In the genomic region with DNA sequence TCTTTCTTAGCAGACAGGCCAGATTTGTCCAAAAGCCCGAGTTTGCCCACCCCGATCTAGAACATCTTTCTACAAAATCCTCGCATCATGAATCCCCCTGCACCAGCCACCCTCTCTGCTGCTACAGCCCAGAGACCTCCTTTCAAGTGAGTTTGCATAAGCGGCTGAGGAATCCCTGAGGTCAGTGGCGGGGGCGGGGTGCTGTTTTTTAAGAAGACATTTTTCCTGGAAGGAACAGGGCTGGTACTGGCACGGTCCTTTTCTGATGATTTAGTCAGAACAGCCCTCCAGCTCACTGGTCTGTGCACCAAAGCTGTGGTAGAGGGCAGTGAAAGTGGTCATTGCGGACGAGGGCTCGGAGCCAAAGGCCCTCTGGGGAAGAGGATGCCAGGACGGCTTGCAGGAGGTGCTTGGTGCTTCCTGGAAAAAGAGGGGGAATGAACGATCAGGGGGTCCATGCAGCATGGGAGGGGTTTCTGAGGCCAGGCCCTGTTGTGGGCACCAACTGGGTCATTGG, we compare ENCODE assay signal across 24 cellular contexts. TPM values are rescaled to one million over a fixed set of nuclear protein-coding genes. Genes with fewer than 3 reads are reported as not detected.
"Had no signal": no experiment of that assay in that cellular context is flagged by ENCODE, and none has a peak within 500 bp of the region (broad histone marks: within the 10 kb centered on the region; RNA-seq: fewer than 3 reads in every experiment).

No MANE protein-coding gene starts in this region.

- H3K4me3 ChIP-seq: left ventricle myocardium inferior, pancreas, psoas muscle, right atrium auricular region, spleen, upper lobe of right lung had no signal

- H3K9me3 Mint-ChIP-seq: mesothelial cell of epicardium; naive thymus-derived CD8-positive, alpha-beta T cell; T-cell; T-helper 2 cell treated with Interferon-gamma antibody and Interleukin-4, amounts not matched to agents 5 μg/mL and 100 μg/mL, for 36 hours had no signal

- H3K4me1 Mint-ChIP-seq: naive thymus-derived CD8-positive, alpha-beta T cell; T-cell had no signal

- H3K4me3 Mint-ChIP-seq: activated CD8-positive, alpha-beta T cell treated with anti-CD3 and anti-CD28 coated beads, Interleukin-2, amount 10 ng/mL, durations not matched to agents 7 days and 5 days; activated naive CD8-positive, alpha-beta T cell; mesothelial cell of epicardium; naive thymus-derived CD8-positive, alpha-beta T cell; T-cell; T-helper 2 cell treated with Interferon-gamma antibody and Interleukin-4, amounts not matched to agents 5 μg/mL and 100 μg/mL, for 36 hours had no signal

- H3K36me3 ChIP-seq: left ventricle myocardium inferior, neutrophil, pancreas, right atrium auricular region, spleen, upper lobe of right lung, WERI-Rb-1 had no signal

- DNase-seq: activated CD4-positive, alpha-beta T cell treated with anti-CD3 and anti-CD28 coated beads for 1 hour; activated CD4-positive, alpha-beta T cell treated with anti-CD3 and anti-CD28 coated beads, Interleukin-2, amount 50 U/mL, for 1 hour; activated CD8-positive, alpha-beta T cell treated with anti-CD3 and anti-CD28 coated beads, Interleukin-2, amount 10 ng/mL, durations not matched to agents 7 days and 5 days; activated gamma-delta T cell treated with Interleukin-2 at 50 U/mL for 16 hours; cerebellar nuclear complex; effector CD4-positive, alpha-beta T cell; erythroblast; foreskin keratinocyte; left ventricle myocardium inferior; naive thymus-derived CD8-positive, alpha-beta T cell; pancreas; psoas muscle; spleen; stimulated activated CD4-positive, alpha-beta T cell treated with anti-CD3 and anti-CD28 coated beads, Interleukin-4, amount 100 ng/mL, for 24 hours; stimulated activated naive CD8-positive, alpha-beta T cell treated with anti-CD3 and anti-CD28 coated beads, Interleukin-15, Interleukin-2, amounts not matched to agents 100 U/mL and 50 U/mL, for 24 hours; T-cell; upper lobe of right lung; WERI-Rb-1 had no signal

- H3K9me3 ChIP-seq: left ventricle myocardium inferior, neutrophil, pancreas, psoas muscle, right atrium auricular region, spleen, upper lobe of right lung had no signal

- H3K27me3 ChIP-seq: right atrium auricular region had no signal

- ATAC-seq: activated CD8-positive, alpha-beta T cell treated with anti-CD3 and anti-CD28 coated beads, Interleukin-2, amount 10 ng/mL, durations not matched to agents 7 days and 5 days; foreskin keratinocyte; naive thymus-derived CD8-positive, alpha-beta T cell; pancreas; psoas muscle; stimulated activated naive CD8-positive, alpha-beta T cell treated with anti-CD3 and anti-CD28 coated beads, Interleukin-15, Interleukin-2, amounts not matched to agents 100 U/mL and 50 U/mL, for 24 hours; T-cell; upper lobe of right lung had no signal

- H3K4me1 ChIP-seq: foreskin keratinocyte, left ventricle myocardium inferior, pancreas, psoas muscle, right atrium auricular region, spleen, upper lobe of right lung had no signal

- H3K27ac ChIP-seq: foreskin keratinocyte, left ventricle myocardium inferior, neutrophil, pancreas, psoas muscle, right atrium auricular region, spleen, upper lobe of right lung, WERI-Rb-1 had no signal

- H3K27ac Mint-ChIP-seq: activated CD8-positive, alpha-beta T cell treated with anti-CD3 and anti-CD28 coated beads, Interleukin-2, amount 10 ng/mL, durations not matched to agents 7 days and 5 days; activated naive CD8-positive, alpha-beta T cell; mesothelial cell of epicardium; T-cell; T-helper 2 cell treated with Interferon-gamma antibody and Interleukin-4, amounts not matched to agents 5 μg/mL and 100 μg/mL, for 36 hours had no signal

- H3K36me3 Mint-ChIP-seq: activated naive CD8-positive, alpha-beta T cell; mesothelial cell of epicardium; naive thymus-derived CD8-positive, alpha-beta T cell; T-cell had no signal

RNA-seq across cellular contexts. Expression of a gene that starts 50.5 kb away (rescaled TPM):
- total RNA-seq: lung microvascular endothelial cell, right atrium auricular region had no signal
